ENCODE assay signal across 14 cellular contexts in genomic region chr17:72360386-72360940, GRCh38.
DNase-seq lines count a peak whose midpoint lies in the region; ATAC-seq and TF ChIP-seq lines count a peak whose summit lies in the region.
"Had no signal": no experiment of that assay in that cellular context is flagged by ENCODE, and none has a peak within 500 bp of the region (broad histone marks: within the 10 kb centered on the region; RNA-seq: fewer than 3 reads in every experiment).

No MANE protein-coding gene starts in this region.

- H3K9me3 Mint-ChIP-seq in HFFc6 = peaks cover 10% of the 10 kb centered on the region
- H3K9me3 Mint-ChIP-seq in mesothelial cell of epicardium = peaks cover 7% of the 10 kb centered on the region

- no peak overlapping the region for H3K4me3 Mint-ChIP-seq in HFFc6
- no peak overlapping the region for H3K4me3 Mint-ChIP-seq in mesothelial cell of epicardium
- H3K4me3 Mint-ChIP-seq: CD14-positive monocyte; CD8-positive, alpha-beta T cell had no signal

- peak; percentile 22 for ATAC-seq in omental fat pad (ENCODE audit: low FRiP score)
- no peak for ATAC-seq in GM19467 (IDR thresholded peaks at IDR 0.05; ENCODE audit: unreplicated experiment)
- ATAC-seq: A549; CD8-positive, alpha-beta T cell had no signal

- H3K27me3 Mint-ChIP-seq in HFFc6 (ENCODE audit: insufficient read depth) (no peaks in the 10 kb centered on the region), mesothelial cell of epicardium (ENCODE audit: low read depth) (no peaks in the 10 kb centered on the region)

- TF ChIP-seq CTCF in HFFc6 (IDR thresholded peaks at IDR 0.05) (no peak), omental fat pad (IDR thresholded peaks at IDR 0.05) (no peak), mesothelial cell of epicardium (IDR thresholded peaks at IDR 0.05; ENCODE audit: unreplicated experiment) (no peak)

- no peak for DNase-seq in HFFc6
- peak; percentile 83 to 88 for DNase-seq in SJSA1 (ENCODE audit: low read depth in 1 of 2, low spot score in 2 of 2)
- no peak for DNase-seq in omental fat pad (ENCODE audit: low spot score)
- DNase-seq in NCI-H2196 treated with DMSO at 0.1 percent for 48 hours (lab: John Stamatoyannopoulos, UW; ENCODE audit: unreplicated experiment) = no peak
- no peak for DNase-seq in mesothelial cell of epicardium (ENCODE audit: low spot score in 2 of 2, unreplicated experiment in 2 of 2)
- DNase-seq: BE2C; CD8-positive, alpha-beta T cell; COR-L47; KBM-7 had no signal

- H3K27ac Mint-ChIP-seq in HFFc6 (peak overlapping the region; percentile 53; the same call in 1 of the 2 replicates), mesothelial cell of epicardium (no peak overlapping the region)
- H3K27ac Mint-ChIP-seq: CD8-positive, alpha-beta T cell had no signal

- H3K27ac ChIP-seq in SJSA1 = peak overlapping the region; percentile 29; the same call in 1 of the 2 replicates
- H3K27ac ChIP-seq: HL-60 had no signal

- H3K4me3 ChIP-seq in SJSA1 = no peak overlapping the region
- H3K4me3 ChIP-seq: A549, HAP-1 had no signal

- no peaks in the 10 kb centered on the region for H3K36me3 ChIP-seq in SJSA1
- H3K36me3 ChIP-seq: BE2C, HAP-1 had no signal

- H3K27me3 ChIP-seq in SJSA1 (replicated peaks) = no peaks in the 10 kb centered on the region
- H3K27me3 ChIP-seq: BE2C had no signal

- H3K4me1 ChIP-seq in SJSA1 (replicated peaks) = peaks cover 59% of the 10 kb centered on the region
- H3K4me1 ChIP-seq: BE2C, HAP-1 had no signal

- H3K4me1 Mint-ChIP-seq in HFFc6 (ENCODE audit: low read depth) = peaks cover 56% of the 10 kb centered on the region
- peaks cover 21% of the 10 kb centered on the region for H3K4me1 Mint-ChIP-seq in mesothelial cell of epicardium
- H3K4me1 Mint-ChIP-seq: CD14-positive monocyte had no signal

- peaks cover 22% of the 10 kb centered on the region for H3K36me3 Mint-ChIP-seq in HFFc6 (ENCODE audit: low read depth)
- peaks cover 2% of the 10 kb centered on the region for H3K36me3 Mint-ChIP-seq in mesothelial cell of epicardium
- H3K36me3 Mint-ChIP-seq: CD14-positive monocyte; CD8-positive, alpha-beta T cell had no signal

- peaks cover 3% of the 10 kb centered on the region; the same call in 1 of the 2 replicates for H3K9me3 ChIP-seq in SJSA1 (replicated peaks)
- H3K9me3 ChIP-seq: BE2C, HAP-1 had no signal

Comparison
In these comparisons a context has a peak if more than half of its experiments do, and no peak if none do; other contexts are left out.
1. DNase-seq: peak in SJSA1 (2 of 2); none in HFFc6 (single experiment), omental fat pad (single experiment), NCI-H2196 treated with DMSO at 0.1 percent for 48 hours (single experiment) and mesothelial cell of epicardium (0 of 2).